10 cellular contexts compared by ENCODE assay signal in genomic region chr4:73589261-73589847, GRCh38. TPM values are rescaled to one million over a fixed set of nuclear protein-coding genes. Genes with fewer than 3 reads are reported as not detected.
DNase-seq lines count a peak whose midpoint lies in the region; ATAC-seq and TF ChIP-seq lines count a peak whose summit lies in the region.
"Had no signal": no experiment of that assay in that cellular context is flagged by ENCODE, and none has a peak within 500 bp of the region (broad histone marks: within the 10 kb centered on the region; RNA-seq: fewer than 3 reads in every experiment).

No MANE protein-coding gene starts in this region.

- no peak overlapping the region for H3K4me3 ChIP-seq in fibroblast of lung (replicated peaks in 1 of 4; ENCODE audit: control extremely low read depth in 1 of 4, insufficient read depth in 1 of 4, low read depth in 3 of 4, low read length in 4 of 4)

- ATAC-seq in GM21576 (IDR thresholded peaks at IDR 0.05; ENCODE audit: unreplicated experiment) (peak; percentile 24), HG03571 (IDR thresholded peaks at IDR 0.05; ENCODE audit: unreplicated experiment) (peak; percentile 14)
- ATAC-seq: stimulated activated naive CD8-positive, alpha-beta T cell treated with anti-CD3 and anti-CD28 coated beads, Interleukin-15, Interleukin-2, amounts not matched to agents 100 U/mL and 50 U/mL, for 24 hours had no signal

- H3K79me2 ChIP-seq in fibroblast of lung (ENCODE audit: control insufficient read depth, insufficient read depth, low read length): no peaks in the 10 kb centered on the region

- H2AFZ ChIP-seq in fibroblast of lung (ENCODE audit: low read length): no peak overlapping the region

- H3K27me3 ChIP-seq in fibroblast of lung (ENCODE audit: control insufficient read depth, insufficient read depth, low read length): no peaks in the 10 kb centered on the region

- no peaks in the 10 kb centered on the region for H3K36me3 ChIP-seq in fibroblast of lung (ENCODE audit: control insufficient read depth, insufficient read depth, low read length)

- DNase-seq in GM03348 (ENCODE audit: low spot score): peak; percentile 67
- DNase-seq in fibroblast of lung (ENCODE audit: low read depth in 2 of 2): peak; percentile 76 to 93
- DNase-seq in SKM-1 treated with dmso at 0.1 percent for 144 hours (lab: John Stamatoyannopoulos, UW; ENCODE audit: unreplicated experiment): no peak
- DNase-seq in ureter (ENCODE audit: low spot score): no peak
- no peak for DNase-seq in stimulated activated CD8-positive, alpha-beta memory T cell treated with anti-CD3 and anti-CD28 coated beads, Interleukin-4, amount 100 ng/mL, for 48 hours
- no peak for DNase-seq in activated naive CD4-positive, alpha-beta T cell treated with Interleukin-2 at 50 U/mL for 16 hours
- DNase-seq: activated CD4-positive, CD25-positive, alpha-beta regulatory T cell treated with anti-CD3 and anti-CD28 coated beads, Interleukin-2, amount 50 U/mL, for 72 hours; stimulated activated naive CD8-positive, alpha-beta T cell treated with anti-CD3 and anti-CD28 coated beads, Interleukin-15, Interleukin-2, amounts not matched to agents 100 U/mL and 50 U/mL, for 24 hours had no signal

- H3K9me3 ChIP-seq in fibroblast of lung (ENCODE audit: control insufficient read depth, insufficient read depth, low read depth, low read length): no peaks in the 10 kb centered on the region

- peaks cover 10% of the 10 kb centered on the region for H3K4me1 ChIP-seq in fibroblast of lung (ENCODE audit: control insufficient read depth, extremely low read depth, insufficient read depth, low read length)

- no peak for TF ChIP-seq CTCF in fibroblast of lung (conservative IDR thresholded peaks at IDR 0.05 in 1 of 2, IDR thresholded peaks at IDR 0.05 in 1 of 2; ENCODE audit: low read depth in 1 of 2, low read length in 2 of 2)

- H3K27ac ChIP-seq in fibroblast of lung (ENCODE audit: insufficient read depth, low read length): peak overlapping the region; percentile 18

- peak overlapping the region; percentile 28 for H3K4me2 ChIP-seq in fibroblast of lung (ENCODE audit: extremely low read depth, insufficient read depth, low read length)

- H3K9ac ChIP-seq in fibroblast of lung (ENCODE audit: insufficient read depth, low read length): no peak overlapping the region

- no peaks in the 10 kb centered on the region for H4K20me1 ChIP-seq in fibroblast of lung (ENCODE audit: control insufficient read depth, extremely low read depth, insufficient read depth, low read length)

RNA-seq across cellular contexts. Expression of gene RASSF6, which starts 30.9 kb away (rescaled TPM):
- under 0.01 TPM in 1 of 2 replicates, not detected in the other for total RNA-seq in fibroblast of lung
- 0.01 TPM in 1 of 2 replicates, not detected in the other for polyA plus RNA-seq in fibroblast of lung
- polyA plus RNA-seq in fibroblast of lung (2012): 0.03 TPM in 1 of 2 replicates, not detected in the other
- polyA minus RNA-seq in fibroblast of lung (ENCODE audit: low replicate concordance): not detected in 2 replicates
- 41.7 TPM for total RNA-seq in ureter

Comparison
In these comparisons a context has a peak if more than half of its experiments do, and no peak if none do; other contexts are left out.
1. DNase-seq: peak in GM03348 (single experiment) and fibroblast of lung (2 of 2); none in SKM-1 treated with dmso at 0.1 percent for 144 hours (single experiment), ureter (single experiment), stimulated activated CD8-positive, alpha-beta memory T cell treated with anti-CD3 and anti-CD28 coated beads, Interleukin-4, amount 100 ng/mL, for 48 hours (single experiment) and activated naive CD4-positive, alpha-beta T cell treated with Interleukin-2 at 50 U/mL for 16 hours (single experiment).
2. RNA of gene RASSF6, which starts 30.9 kb away (total RNA-seq): 41.7 TPM in ureter (single experiment); under 0.01 TPM in fibroblast of lung; every median in the first group is over 10 times any median in the second.